Comparison of ENCODE assay signal across 7 cellular contexts in genomic region chr4:80173387-80173786, GRCh38. TPM values are rescaled to one million over a fixed set of nuclear protein-coding genes. Genes with fewer than 3 reads are reported as not detected.
DNase-seq lines count a peak whose midpoint lies in the region; ATAC-seq, FAIRE-seq and TF ChIP-seq lines count a peak whose summit lies in the region.

No MANE protein-coding gene starts in this region.

- ATAC-seq in GM19372 (IDR thresholded peaks at IDR 0.05; ENCODE audit: low read depth, unreplicated experiment) (peak; percentile 76), HG03066 (IDR thresholded peaks at IDR 0.05; ENCODE audit: low read depth, unreplicated experiment) (peak; percentile 62), pancreas (no peak)

- H3K9me3 ChIP-seq in pancreas, result no peaks in the 10 kb centered on the region

- H3K4me1 ChIP-seq in pancreas, result no peaks in the 10 kb centered on the region

- no peak overlapping the region for H3K4me3 ChIP-seq in pancreas

- peaks cover 0 to 4% (median 0%) of the 10 kb centered on the region in 4 donors for H3K27me3 ChIP-seq in pancreas

- DNase-seq in T-helper 2 cell, result peak in 3 of 5 experiments; percentile 25 to 93 (median 65)
- peak; percentile 26 for DNase-seq in fibroblast of gingiva (ENCODE audit: low read depth)
- DNase-seq in pancreas, result no peak
- DNase-seq in HK-2 (ENCODE audit: unreplicated experiment), result no peak
- DNase-seq in NCI-H2107 (lab: John Stamatoyannopoulos, UW), result no peak

- no peak for FAIRE-seq in pancreas (lab: Jason Lieb, UNC)

- no peaks in the 10 kb centered on the region for H3K36me3 ChIP-seq in pancreas

- H3K27ac ChIP-seq in pancreas, result no peak overlapping the region

- intact Hi-C loops in pancreas (cut with DNase I), result no loop called here

- no peak for TF ChIP-seq CTCF in pancreas (IDR thresholded peaks at IDR 0.05)

RNA-seq across cellular contexts. Expression of gene PRDM8, which starts 23.9 kb away (rescaled TPM):
- total RNA-seq in pancreas, result 1 to 10 TPM in 1 of 6 donors, under 1 TPM in 5; 0.14 to 1.5 (median 0.60) TPM
- under 1 TPM; 0.28 to 0.49 TPM for polyA plus RNA-seq in pancreas

Comparison
In these comparisons a context has a peak if more than half of its experiments do, and no peak if none do; other contexts are left out.
1. ATAC-seq: peak in GM19372 (single experiment) and HG03066 (single experiment); none in pancreas (0 of 4).
2. DNase-seq: peak in T-helper 2 cell (3 of 5) and fibroblast of gingiva (single experiment); none in pancreas (0 of 6), HK-2 (single experiment) and NCI-H2107 (single experiment).